Comparison of ENCODE assay signal across 7 cellular contexts in the genomic region with DNA sequence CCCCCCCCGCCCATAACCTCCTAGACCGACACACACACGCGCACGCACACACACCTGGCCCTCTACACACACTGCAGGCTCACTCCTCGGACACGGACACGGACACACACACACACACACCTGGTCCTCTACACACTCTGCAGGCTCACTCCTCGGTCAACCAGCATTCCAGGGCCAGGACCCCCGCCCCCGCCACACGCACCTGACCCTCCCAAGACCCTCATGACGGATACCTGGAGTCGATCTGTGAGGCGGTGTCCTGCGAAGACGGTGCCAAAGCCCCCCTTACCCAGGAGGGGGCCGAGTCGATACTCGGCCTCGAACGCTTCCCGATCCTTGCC. TPM values are rescaled to one million over a fixed set of nuclear protein-coding genes. Genes with fewer than 3 reads are reported as not detected.
DNase-seq lines count a peak whose midpoint lies in the region; ATAC-seq and TF ChIP-seq lines count a peak whose summit lies in the region.

No MANE protein-coding gene starts in this region.

- H3K4me3 ChIP-seq in HFF-Myc (replicated peaks; ENCODE audit: low read depth, low read length) (peak overlapping the region; percentile 72), hepatocyte (peak overlapping the region; percentile 59), spleen (peak overlapping the region; percentile 55 to 91 (median 67))

- H3K36me3 ChIP-seq in hepatocyte (replicated peaks; ENCODE audit: insufficient read depth, low read depth) (no peaks in the 10 kb centered on the region), spleen (peaks cover 0 to 53% (median 23%) of the 10 kb centered on the region in 6 donors)

- H3K4me1 ChIP-seq in hepatocyte (ENCODE audit: insufficient read depth) (no peaks in the 10 kb centered on the region), spleen (peaks cover 0 to 77% (median 43%) of the 10 kb centered on the region in 6 donors)

- H3K4me1 Mint-ChIP-seq in WTC11, result peaks cover 53% of the 10 kb centered on the region

- peak overlapping the region; percentile 93 for H3K4me3 Mint-ChIP-seq in WTC11

- peak overlapping the region; percentile 88 for H3K27ac Mint-ChIP-seq in WTC11

- H3K79me2 ChIP-seq in hepatocyte, result no peaks in the 10 kb centered on the region

- H3K27me3 ChIP-seq in hepatocyte (no peaks in the 10 kb centered on the region), spleen (replicated peaks in 1 of 7) (no peaks in the 10 kb centered on the region)

- intact Hi-C loops in spleen (cut with DNase I; ENCODE audit: low total_unique reads), result no loop called here

- H3K27ac ChIP-seq in hepatocyte (peak overlapping the region; percentile 69), spleen (peak overlapping the region; percentile 72 to 95 (median 90))

- H3K9me2 ChIP-seq in hepatocyte (replicated peaks; ENCODE audit: insufficient read depth), result no peaks in the 10 kb centered on the region

- H3K4me2 ChIP-seq in hepatocyte, result peak overlapping the region; percentile 93

- H4K20me1 ChIP-seq in hepatocyte (ENCODE audit: insufficient read depth, poor library complexity, severe bottlenecking), result no peaks in the 10 kb centered on the region

- no peaks in the 10 kb centered on the region for H3K9me3 Mint-ChIP-seq in WTC11

- H2AFZ ChIP-seq in hepatocyte, result peak overlapping the region; percentile 6

- H3K27me3 Mint-ChIP-seq in WTC11 (ENCODE audit: low read depth), result no peaks in the 10 kb centered on the region

- ATAC-seq in WTC11, result no peak
- ATAC-seq in HG03039 (IDR thresholded peaks at IDR 0.05; ENCODE audit: unreplicated experiment), result no peak

- POLR2A ChIA-PET in WTC11 (lab: Charles Lee), result no interaction called here

- H3K36me3 Mint-ChIP-seq in WTC11, result peaks cover 56% of the 10 kb centered on the region

- no peak for TF ChIP-seq POLR2A in spleen (IDR thresholded peaks at IDR 0.05)

- 32% methylated on average over 9 of the region's 23 CpGs for WGBS in hepatocyte (ENCODE audit: low lambda C conversion rate, missing lambda C conversion rate)
- WGBS in spleen, 5 donors, result 3 to 39% (median 5%) methylated on average over 9 to 23 of the region's 23 CpGs

- no peak for TF ChIP-seq CTCF in HFF-Myc (IDR thresholded peaks at IDR 0.05; ENCODE audit: low read depth, low read length, missing control alignments)
- no peak for TF ChIP-seq CTCF in WTC11 (IDR thresholded peaks at IDR 0.05)
- no peak for TF ChIP-seq CTCF in hepatocyte (IDR thresholded peaks at IDR 0.05; ENCODE audit: poor library complexity)
- no peak for TF ChIP-seq CTCF in spleen (IDR thresholded peaks at IDR 0.05 in 8 of 11, conservative IDR thresholded peaks at IDR 0.05 in 3 of 11)

- DNase-seq in HFF-Myc (ENCODE audit: extremely low read depth, low read depth) (no peak), WTC11 (ENCODE audit: low spot score) (no peak), hepatocyte (ENCODE audit: low spot score) (no peak), spleen (no peak), NCI-H1436 treated with DMSO at 0.1 percent for 48 hours (lab: John Stamatoyannopoulos, UW) (no peak), NCI-H1694 (lab: John Stamatoyannopoulos, UW) (no peak)

- CTCF ChIA-PET in WTC11 (lab: Charles Lee), result no interaction called here

- H3K9me3 ChIP-seq in hepatocyte (ENCODE audit: low read depth), result no peaks in the 10 kb centered on the region
- no peaks in the 10 kb centered on the region for H3K9me3 ChIP-seq in spleen

TF ChIP-seq in WTC11, 78 proteins besides CTCF, POLR2A, EP300 and RAD21 (continues in another document):
- TF ChIP-seq OVOL2 (CRISPR knock-in tag; IDR thresholded peaks at IDR 0.05; ENCODE audit: borderline replicate concordance) (no peak), ZNF121 (CRISPR knock-in tag; IDR thresholded peaks at IDR 0.05) (no peak), ZNF232 (CRISPR knock-in tag; IDR thresholded peaks at IDR 0.05) (no peak), MXD4 (CRISPR knock-in tag; IDR thresholded peaks at IDR 0.05; ENCODE audit: borderline replicate concordance) (no peak), ZNF396 (CRISPR knock-in tag; IDR thresholded peaks at IDR 0.05; ENCODE audit: borderline replicate concordance) (no peak), ZNF416 (CRISPR knock-in tag; IDR thresholded peaks at IDR 0.05) (no peak), ZNF423 (CRISPR knock-in tag; IDR thresholded peaks at IDR 0.05) (no peak), RELA (CRISPR knock-in tag; IDR thresholded peaks at IDR 0.05; ENCODE audit: borderline replicate concordance) (no peak), IRF2 (CRISPR knock-in tag; IDR thresholded peaks at IDR 0.05; ENCODE audit: borderline replicate concordance, low read depth) (no peak), HMGA2 (CRISPR knock-in tag; IDR thresholded peaks at IDR 0.05) (no peak)
- TF ChIP-seq, protein P1, sequence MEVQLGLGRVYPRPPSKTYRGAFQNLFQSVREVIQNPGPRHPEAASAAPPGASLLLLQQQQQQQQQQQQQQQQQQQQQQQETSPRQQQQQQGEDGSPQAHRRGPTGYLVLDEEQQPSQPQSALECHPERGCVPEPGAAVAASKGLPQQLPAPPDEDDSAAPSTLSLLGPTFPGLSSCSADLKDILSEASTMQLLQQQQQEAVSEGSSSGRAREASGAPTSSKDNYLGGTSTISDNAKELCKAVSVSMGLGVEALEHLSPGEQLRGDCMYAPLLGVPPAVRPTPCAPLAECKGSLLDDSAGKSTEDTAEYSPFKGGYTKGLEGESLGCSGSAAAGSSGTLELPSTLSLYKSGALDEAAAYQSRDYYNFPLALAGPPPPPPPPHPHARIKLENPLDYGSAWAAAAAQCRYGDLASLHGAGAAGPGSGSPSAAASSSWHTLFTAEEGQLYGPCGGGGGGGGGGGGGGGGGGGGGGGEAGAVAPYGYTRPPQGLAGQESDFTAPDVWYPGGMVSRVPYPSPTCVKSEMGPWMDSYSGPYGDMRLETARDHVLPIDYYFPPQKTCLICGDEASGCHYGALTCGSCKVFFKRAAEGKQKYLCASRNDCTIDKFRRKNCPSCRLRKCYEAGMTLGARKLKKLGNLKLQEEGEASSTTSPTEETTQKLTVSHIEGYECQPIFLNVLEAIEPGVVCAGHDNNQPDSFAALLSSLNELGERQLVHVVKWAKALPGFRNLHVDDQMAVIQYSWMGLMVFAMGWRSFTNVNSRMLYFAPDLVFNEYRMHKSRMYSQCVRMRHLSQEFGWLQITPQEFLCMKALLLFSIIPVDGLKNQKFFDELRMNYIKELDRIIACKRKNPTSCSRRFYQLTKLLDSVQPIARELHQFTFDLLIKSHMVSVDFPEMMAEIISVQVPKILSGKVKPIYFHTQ (CRISPR knock-in tag; IDR thresholded peaks at IDR 0.05), result no peak
- TF ChIP-seq, protein P2, sequence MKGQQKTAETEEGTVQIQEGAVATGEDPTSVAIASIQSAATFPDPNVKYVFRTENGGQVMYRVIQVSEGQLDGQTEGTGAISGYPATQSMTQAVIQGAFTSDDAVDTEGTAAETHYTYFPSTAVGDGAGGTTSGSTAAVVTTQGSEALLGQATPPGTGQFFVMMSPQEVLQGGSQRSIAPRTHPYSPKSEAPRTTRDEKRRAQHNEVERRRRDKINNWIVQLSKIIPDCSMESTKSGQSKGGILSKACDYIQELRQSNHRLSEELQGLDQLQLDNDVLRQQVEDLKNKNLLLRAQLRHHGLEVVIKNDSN (CRISPR knock-in tag; IDR thresholded peaks at IDR 0.05), result no peak
- TF ChIP-seq, protein P3, sequence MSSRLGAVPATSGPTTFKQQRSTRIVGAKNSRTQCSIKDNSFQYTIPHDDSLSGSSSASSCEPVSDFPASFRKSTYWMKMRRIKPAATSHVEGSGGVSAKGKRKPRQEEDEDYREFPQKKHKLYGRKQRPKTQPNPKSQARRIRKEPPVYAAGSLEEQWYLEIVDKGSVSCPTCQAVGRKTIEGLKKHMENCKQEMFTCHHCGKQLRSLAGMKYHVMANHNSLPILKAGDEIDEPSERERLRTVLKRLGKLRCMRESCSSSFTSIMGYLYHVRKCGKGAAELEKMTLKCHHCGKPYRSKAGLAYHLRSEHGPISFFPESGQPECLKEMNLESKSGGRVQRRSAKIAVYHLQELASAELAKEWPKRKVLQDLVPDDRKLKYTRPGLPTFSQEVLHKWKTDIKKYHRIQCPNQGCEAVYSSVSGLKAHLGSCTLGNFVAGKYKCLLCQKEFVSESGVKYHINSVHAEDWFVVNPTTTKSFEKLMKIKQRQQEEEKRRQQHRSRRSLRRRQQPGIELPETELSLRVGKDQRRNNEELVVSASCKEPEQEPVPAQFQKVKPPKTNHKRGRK (CRISPR knock-in tag; IDR thresholded peaks at IDR 0.05; ENCODE audit: borderline replicate concordance), result no peak
- TF ChIP-seq, protein P4, sequence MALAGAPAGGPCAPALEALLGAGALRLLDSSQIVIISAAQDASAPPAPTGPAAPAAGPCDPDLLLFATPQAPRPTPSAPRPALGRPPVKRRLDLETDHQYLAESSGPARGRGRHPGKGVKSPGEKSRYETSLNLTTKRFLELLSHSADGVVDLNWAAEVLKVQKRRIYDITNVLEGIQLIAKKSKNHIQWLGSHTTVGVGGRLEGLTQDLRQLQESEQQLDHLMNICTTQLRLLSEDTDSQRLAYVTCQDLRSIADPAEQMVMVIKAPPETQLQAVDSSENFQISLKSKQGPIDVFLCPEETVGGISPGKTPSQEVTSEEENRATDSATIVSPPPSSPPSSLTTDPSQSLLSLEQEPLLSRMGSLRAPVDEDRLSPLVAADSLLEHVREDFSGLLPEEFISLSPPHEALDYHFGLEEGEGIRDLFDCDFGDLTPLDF (CRISPR knock-in tag; IDR thresholded peaks at IDR 0.05), result no peak

RNA-seq across cellular contexts. Expression of a gene that starts 0.6 kb away (rescaled TPM):
- total RNA-seq in WTC11 (2021) (146 to 184 TPM (median 182 TPM) in 3 replicates), hepatocyte (7.0 and 11.5 TPM in 2 replicates), spleen (100 to 1,000 TPM in 6 of 7 donors, 10 to 100 TPM in 1; 89.1 to 220 (median 159) TPM)
- polyA plus RNA-seq in hepatocyte (16.8 and 17.2 TPM in 2 replicates), spleen (10 to 100 TPM; 54.2 to 86.6 (median 62.4) TPM)

RNA-seq across cellular contexts. Expression of a gene that starts 6.8 kb away (rescaled TPM):
- 18.0 to 21.0 TPM (median 20.2 TPM) in 3 replicates for total RNA-seq in WTC11 (2021)
- total RNA-seq in hepatocyte, result 40.8 and 49.5 TPM in 2 replicates
- 82.4 and 95.9 TPM in 2 replicates for polyA plus RNA-seq in hepatocyte
- total RNA-seq in spleen, result 10 to 100 TPM; 15.0 to 20.8 (median 17.4) TPM
- polyA plus RNA-seq in spleen, result 1 to 10 TPM; 6.2 to 8.7 (median 8.3) TPM

RNA-seq across cellular contexts. Expression of a gene that starts 20.5 kb away (rescaled TPM):
- total RNA-seq in WTC11 (2021) (79.4 to 81.2 TPM (median 81.2 TPM) in 3 replicates), hepatocyte (33.8 and 35.3 TPM in 2 replicates), spleen (10 to 100 TPM; 53.5 to 73.6 (median 68.6) TPM)
- polyA plus RNA-seq in hepatocyte (82.9 and 87.6 TPM in 2 replicates), spleen (10 to 100 TPM; 83.8 to 97.3 (median 92.9) TPM)

RNA-seq across cellular contexts. Expression of a gene that starts 20.7 kb away (rescaled TPM):
- total RNA-seq in WTC11 (2021), result 99.6 to 120 TPM (median 114 TPM) in 3 replicates
- 42.5 and 56.7 TPM in 2 replicates for total RNA-seq in hepatocyte
- 113 and 132 TPM in 2 replicates for polyA plus RNA-seq in hepatocyte
- 10 to 100 TPM; 29.3 to 50.0 (median 38.2) TPM for total RNA-seq in spleen
- 10 to 100 TPM; 54.9 to 68.8 (median 59.1) TPM for polyA plus RNA-seq in spleen

RNA-seq across cellular contexts. Expression of a gene that starts 39.1 kb away (rescaled TPM):
- total RNA-seq in WTC11 (2021) (50.9 to 52.6 TPM (median 51.1 TPM) in 3 replicates), hepatocyte (27.7 and 32.5 TPM in 2 replicates), spleen (10 to 100 TPM; 47.2 to 65.8 (median 58.5) TPM)
- polyA plus RNA-seq in hepatocyte (49.9 and 51.2 TPM in 2 replicates), spleen (10 to 100 TPM; 29.6 to 53.2 (median 46.6) TPM)
